15 cellular contexts compared by ENCODE assay signal in the genomic region with DNA sequence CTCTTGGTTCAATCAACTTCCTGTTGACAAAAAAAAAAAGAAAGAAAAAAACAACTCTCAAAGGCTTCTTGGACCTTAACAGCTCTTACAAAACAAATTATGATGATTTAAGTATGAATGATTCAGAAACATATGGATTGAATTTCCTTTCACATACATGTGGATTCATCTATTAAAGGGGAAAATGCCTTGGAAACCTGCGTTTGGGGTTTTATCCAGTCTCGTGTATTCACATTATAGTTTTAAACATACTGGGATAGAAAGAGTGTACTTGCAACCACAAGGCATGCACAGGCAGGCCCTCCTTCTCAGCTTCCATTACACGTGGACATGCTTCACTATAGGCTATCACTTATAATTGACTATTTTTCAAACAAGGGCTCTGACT.
"Had no signal": no experiment of that assay in that cellular context is flagged by ENCODE, and none has a peak within 500 bp of the region (broad histone marks: within the 10 kb centered on the region; RNA-seq: fewer than 3 reads in every experiment).

No MANE protein-coding gene starts in this region.

- H3K4me3 Mint-ChIP-seq: activated CD4-positive, alpha-beta memory T cell treated with anti-CD3 and anti-CD28 coated beads, Interleukin-2, amount 10 ng/mL, durations not matched to agents 7 days and 5 days; activated naive CD4-positive, alpha-beta T cell treated with anti-CD3 and anti-CD28 coated beads, Interleukin-2, amount 50 U/mL, for 24 hours; activated T-cell treated with anti-CD3 and anti-CD28 coated beads, Interleukin-2, amount 50 U/mL, for 4 hours; naive thymus-derived CD4-positive, alpha-beta T cell; stimulated activated effector memory CD8-positive, alpha-beta T cell treated with anti-CD3 and anti-CD28 coated beads, Interleukin-12 subunit alpha, Interleukin-12 subunit beta, amount 100 ng/mL, for 72 hours; T-helper 17 cell had no signal

- H3K27me3 Mint-ChIP-seq: activated CD4-positive, alpha-beta memory T cell treated with anti-CD3 and anti-CD28 coated beads, Interleukin-2, amount 10 ng/mL, durations not matched to agents 7 days and 5 days; activated naive CD4-positive, alpha-beta T cell treated with anti-CD3 and anti-CD28 coated beads, Interleukin-2, amount 50 U/mL, for 24 hours; naive thymus-derived CD4-positive, alpha-beta T cell; T-helper 17 cell had no signal

- H3K9me3 ChIP-seq: gastrocnemius medialis, mucosa of descending colon had no signal

- ATAC-seq: activated T-cell treated with anti-CD3 and anti-CD28 coated beads, Interleukin-2, amount 50 U/mL, for 4 hours; gastrocnemius medialis; heart right ventricle; mucosa of descending colon; naive thymus-derived CD4-positive, alpha-beta T cell; stimulated activated effector memory CD8-positive, alpha-beta T cell treated with anti-CD3 and anti-CD28 coated beads, Interleukin-12 subunit alpha, Interleukin-12 subunit beta, amount 100 ng/mL, for 72 hours; T-helper 17 cell had no signal

- H3K4me1 ChIP-seq: esophagus muscularis mucosa, gastrocnemius medialis, heart right ventricle had no signal

- DNase-seq: activated CD4-positive, alpha-beta memory T cell treated with anti-CD3 and anti-CD28 coated beads, Interleukin-2, amount 10 ng/mL, durations not matched to agents 7 days and 5 days; activated CD4-positive, alpha-beta T cell treated with anti-CD3 and anti-CD28 coated beads for 4 hours; activated effector memory CD4-positive, alpha-beta T cell treated with Interleukin-2 at 50 U/mL for 16 hours; activated T-cell treated with anti-CD3 and anti-CD28 coated beads, Interleukin-2, amount 50 U/mL, for 4 hours; caudate nucleus; gastrocnemius medialis; heart right ventricle; islet precursor cell; mucosa of descending colon; naive thymus-derived CD4-positive, alpha-beta T cell; stimulated activated CD4-positive, alpha-beta T cell treated with anti-CD3 and anti-CD28 coated beads, Interleukin-12 subunit alpha, Interleukin-12 subunit beta, amount 100 ng/mL, for 4 hours; T-helper 17 cell had no signal

- H3K27ac Mint-ChIP-seq: activated CD4-positive, alpha-beta memory T cell treated with anti-CD3 and anti-CD28 coated beads, Interleukin-2, amount 10 ng/mL, durations not matched to agents 7 days and 5 days; activated naive CD4-positive, alpha-beta T cell treated with anti-CD3 and anti-CD28 coated beads, Interleukin-2, amount 50 U/mL, for 24 hours; naive thymus-derived CD4-positive, alpha-beta T cell; stimulated activated effector memory CD8-positive, alpha-beta T cell treated with anti-CD3 and anti-CD28 coated beads, Interleukin-12 subunit alpha, Interleukin-12 subunit beta, amount 100 ng/mL, for 72 hours; T-helper 17 cell had no signal

- H3K27ac ChIP-seq: esophagus muscularis mucosa, gastrocnemius medialis, heart right ventricle had no signal

- H3K36me3 ChIP-seq: esophagus muscularis mucosa, gastrocnemius medialis, heart right ventricle had no signal

- H3K4me1 Mint-ChIP-seq: activated CD4-positive, alpha-beta memory T cell treated with anti-CD3 and anti-CD28 coated beads, Interleukin-2, amount 10 ng/mL, durations not matched to agents 7 days and 5 days; activated naive CD4-positive, alpha-beta T cell treated with anti-CD3 and anti-CD28 coated beads, Interleukin-2, amount 50 U/mL, for 24 hours; naive thymus-derived CD4-positive, alpha-beta T cell; stimulated activated effector memory CD8-positive, alpha-beta T cell treated with anti-CD3 and anti-CD28 coated beads, Interleukin-12 subunit alpha, Interleukin-12 subunit beta, amount 100 ng/mL, for 72 hours; T-helper 17 cell had no signal

- H3K36me3 Mint-ChIP-seq: activated naive CD4-positive, alpha-beta T cell treated with anti-CD3 and anti-CD28 coated beads, Interleukin-2, amount 50 U/mL, for 24 hours; naive thymus-derived CD4-positive, alpha-beta T cell; stimulated activated effector memory CD8-positive, alpha-beta T cell treated with anti-CD3 and anti-CD28 coated beads, Interleukin-12 subunit alpha, Interleukin-12 subunit beta, amount 100 ng/mL, for 72 hours had no signal

- H3K27me3 ChIP-seq: esophagus muscularis mucosa, gastrocnemius medialis, heart right ventricle had no signal

- H3K4me3 ChIP-seq: esophagus muscularis mucosa, gastrocnemius medialis, heart right ventricle, mucosa of descending colon had no signal
